22 cellular contexts compared by ENCODE assay signal in genomic region chr1:9262096-9262495, GRCh38.
"Had no signal": no experiment of that assay in that cellular context is flagged by ENCODE, and none has a peak within 500 bp of the region (broad histone marks: within the 10 kb centered on the region; RNA-seq: fewer than 3 reads in every experiment).

No MANE protein-coding gene starts in this region.

- H3K27me3 ChIP-seq: MG63, SJCRH30 had no signal

- H3K4me1 ChIP-seq: SJCRH30 had no signal

- H3K36me3 ChIP-seq: SJCRH30 had no signal

- H3K27ac ChIP-seq: SJCRH30 had no signal

- DNase-seq: IMR-90, Karpas-422, KG1, MG63, NCI-H1092, NCI-H1105 treated with DMSO at 0.1 percent for 48 hours, NCI-H1417 treated with DMSO at 0.1 percent for 48 hours, NCI-H146, NCI-H1694 treated with DMSO at 0.1 percent for 48 hours, NCI-H1930, NCI-H2081, NCI-H2107, NCI-H2227 treated with DMSO at 0.1 percent for 48 hours, NCI-H524, NCI-H526 treated with DMSO at 0.1 percent for 48 hours, NCI-H774, PC-3, SHP77 treated with DMSO at 0.1 percent for 48 hours, SJCRH30 had no signal

- H3K9me3 ChIP-seq: MG63, SJCRH30 had no signal

- FAIRE-seq: HepG2 had no signal

- ATAC-seq: HepG2, PC-3, Right ventricle myocardium inferior, SK-N-SH treated with all-trans-retinoic acid at 6 μM for 48 hours had no signal

- H3K4me3 ChIP-seq: MG63, SJCRH30 had no signal
